ENCODE assay signal across 8 cellular contexts in genomic region chr2:174395284-174395968, GRCh38. TPM values are rescaled to one million over a fixed set of nuclear protein-coding genes. Genes with fewer than 3 reads are reported as not detected.
DNase-seq lines count a peak whose midpoint lies in the region; TF ChIP-seq lines count a peak whose summit lies in the region.

TSS of gene SCRN3 (plus strand) at chr2:174395730. CDS start at chr2:174398284, 2,554 bp downstream.

- TF ChIP-seq CTCF in LNCaP clone FGC (IDR thresholded peaks at IDR 0.05; ENCODE audit: control insufficient read depth, extremely low read depth, insufficient read depth): no peak
- no peak for TF ChIP-seq CTCF in fibroblast of villous mesenchyme (IDR thresholded peaks at IDR 0.05; ENCODE audit: insufficient read depth, low read depth, low read length)
- TF ChIP-seq CTCF in neural cell (IDR thresholded peaks at IDR 0.05; ENCODE audit: poor library complexity, severe bottlenecking): no peak
- peak in 1 of 7 experiments; percentile 10 for TF ChIP-seq CTCF in stomach (IDR thresholded peaks at IDR 0.05)

- no peak for TF ChIP-seq POLR2A in stomach (IDR thresholded peaks at IDR 0.05)

- no peak for TF ChIP-seq RAD21 in neural cell (conservative IDR thresholded peaks at IDR 0.05)

- peak within 1 kb of the TSS; percentile 77 for H3K9ac ChIP-seq in neural cell (ENCODE audit: low read length)

- peak; percentile 94 for DNase-seq in ELF-1 (ENCODE audit: low read depth, low spot score)
- peak; percentile 28 for DNase-seq in GOT3 (lab: John Stamatoyannopoulos, UW)
- DNase-seq in LNCaP clone FGC (ENCODE audit: low read depth): peak; percentile 50
- peak; percentile 67 to 72 for DNase-seq in SHP77 (lab: John Stamatoyannopoulos, UW)
- peak; percentile 49 for DNase-seq in activated gamma-delta T cell (lab: John Stamatoyannopoulos, UW)
- DNase-seq in fibroblast of villous mesenchyme (ENCODE audit: low read depth): peak; percentile 82
- peak; percentile 80 for DNase-seq in stomach

- peak within 1 kb of the TSS; percentile 87 for H3K27ac ChIP-seq in neural cell (ENCODE audit: low read length)
- peak within 1 kb of the TSS; percentile 80 to 92 (median 89) for H3K27ac ChIP-seq in stomach

- peak within 1 kb of the TSS; percentile 85 for H3K4me3 ChIP-seq in LNCaP clone FGC (ENCODE audit: low read depth, low read length)
- peak within 1 kb of the TSS; percentile 91 for H3K4me3 ChIP-seq in fibroblast of villous mesenchyme (ENCODE audit: low read depth, low read length)
- peak within 1 kb of the TSS; percentile 83 for H3K4me3 ChIP-seq in neural cell (ENCODE audit: low read length)
- H3K4me3 ChIP-seq in stomach: peak within 1 kb of the TSS; percentile 67 to 86 (median 80)

- no peaks in the 10 kb centered on the region for H3K9me3 ChIP-seq in neural cell (ENCODE audit: low read length)
- no peaks in the 10 kb centered on the region for H3K9me3 ChIP-seq in stomach

- H3K9me2 ChIP-seq in neural cell (ENCODE audit: insufficient read depth, low read length): no peaks in the 10 kb centered on the region

- H3K27me3 ChIP-seq in neural cell (ENCODE audit: insufficient read depth, low read depth, low read length): no peaks in the 10 kb centered on the region
- H3K27me3 ChIP-seq in stomach: no peaks in the 10 kb centered on the region

- peak within 1 kb of the TSS; percentile 94 for H2AFZ ChIP-seq in neural cell (ENCODE audit: low read depth, low read length)

- peaks cover 12 to 49% (median 33%) of the 10 kb centered on the region in 4 donors for H3K4me1 ChIP-seq in stomach

- TF ChIP-seq EP300 in neural cell (conservative IDR thresholded peaks at IDR 0.05; ENCODE audit: poor library complexity, severe bottlenecking) (no peak), stomach (IDR thresholded peaks at IDR 0.05) (no peak)

- peaks cover 4% of the 10 kb centered on the region for H3F3A ChIP-seq in neural cell (ENCODE audit: insufficient read depth, low read length, poor library complexity, severe bottlenecking)

- H3K36me3 ChIP-seq in neural cell (ENCODE audit: insufficient read depth, low read length): no peaks in the 10 kb centered on the region
- peaks cover 0 to 18% (median 11%) of the 10 kb centered on the region in 4 donors for H3K36me3 ChIP-seq in stomach

- peak within 1 kb of the TSS; percentile 95 for H3K4me2 ChIP-seq in neural cell (ENCODE audit: low read length)

- no peaks in the 10 kb centered on the region for H4K20me1 ChIP-seq in neural cell (ENCODE audit: insufficient read depth)

- intact Hi-C loops in stomach (cut with DNase I; ENCODE audit: low total_unique reads): no loop called here

- peaks cover 39% of the 10 kb centered on the region for H3K79me2 ChIP-seq in neural cell (replicated peaks; ENCODE audit: insufficient read depth, low read length)

- 0 to 1% (median 0%) methylated on average over 28 to 35 of the region's 35 CpGs for WGBS in stomach, 5 donors

TF ChIP-seq in neural cell, 6 proteins besides CTCF, POLR2A, EP300 and RAD21:
- TF ChIP-seq EZH2 (IDR thresholded peaks at IDR 0.05; ENCODE audit: borderline replicate concordance, insufficient read depth, low read length, poor library complexity, severe bottlenecking) (no peak), MXI1 (conservative IDR thresholded peaks at IDR 0.05; ENCODE audit: poor library complexity, severe bottlenecking) (peak; percentile 77), SMC3 (conservative IDR thresholded peaks at IDR 0.05; ENCODE audit: poor library complexity) (no peak), TAF1 (IDR thresholded peaks at IDR 0.05; ENCODE audit: low read depth) (no peak), REST (IDR thresholded peaks at IDR 0.05; ENCODE audit: borderline replicate concordance) (peak; percentile 64), POLR2AphosphoS5 (IDR thresholded peaks at IDR 0.05) (peak; percentile 90)

RNA-seq across cellular contexts. Expression of gene SCRN3, which starts in this region (rescaled TPM):
- 23.7 and 25.1 TPM in 2 replicates for total RNA-seq in fibroblast of villous mesenchyme
- 56.7 and 57.1 TPM in 2 replicates for polyA plus RNA-seq in neural cell
- polyA minus RNA-seq in neural cell: 55.3 and 63.7 TPM in 2 replicates
- 10 to 100 TPM in 3 of 5 donors, 1 to 10 TPM in 2; 4.3 to 39.7 (median 20.3) TPM for total RNA-seq in stomach
- 10 to 100 TPM in 2 of 3 donors, 1 to 10 TPM in 1; 9.9 to 15.8 (median 13.2) TPM for polyA plus RNA-seq in stomach

Comparison
In these comparisons a context has a peak if more than half of its experiments do, and no peak if none do; other contexts are left out.
1. Peak in every context shown above with its lines: DNase-seq, H3K4me3 ChIP-seq and H3K27ac ChIP-seq.
2. DNase-seq: peak in every context shown above with its lines; median percentile 94 in ELF-1; 82 in fibroblast of villous mesenchyme; 80 in stomach; 70 in SHP77; 50 in LNCaP clone FGC; 49 in activated gamma-delta T cell; 28 in GOT3.